16 cellular contexts compared by ENCODE assay signal in the genomic region with DNA sequence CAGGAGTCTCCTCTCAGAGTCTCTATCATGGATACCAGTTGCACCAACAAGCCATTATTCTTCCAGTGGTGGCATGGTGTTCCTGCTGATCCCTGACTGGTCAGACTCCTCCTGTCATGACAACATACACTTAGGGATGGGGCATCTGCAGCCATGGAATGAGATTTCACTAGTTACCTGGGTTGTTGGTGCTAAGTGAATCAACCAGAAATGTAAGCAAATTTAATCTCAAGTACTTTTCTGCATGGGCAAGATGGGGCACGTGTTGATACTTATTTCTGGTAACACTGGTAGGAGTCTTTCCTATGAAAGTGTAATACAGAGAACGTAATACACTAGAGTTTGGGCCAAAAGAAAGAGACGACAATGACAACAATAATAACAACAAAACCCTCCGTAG.
"Had no signal": no experiment of that assay in that cellular context is flagged by ENCODE, and none has a peak within 500 bp of the region (broad histone marks: within the 10 kb centered on the region; RNA-seq: fewer than 3 reads in every experiment).

No MANE protein-coding gene starts in this region.

- H3K36me3 Mint-ChIP-seq: stimulated activated effector memory CD8-positive, alpha-beta T cell treated with anti-CD3 and anti-CD28 coated beads, Interleukin-12 subunit alpha, Interleukin-12 subunit beta, amount 100 ng/mL, for 72 hours had no signal

- DNase-seq: activated CD4-positive, alpha-beta T cell treated with anti-CD3 and anti-CD28 coated beads, Interleukin-2, amount 50 U/mL, for 4 hours; activated naive CD4-positive, alpha-beta T cell treated with anti-CD3 and anti-CD28 coated beads, Interleukin-2, amount 50 U/mL, for 16 hours; activated T-cell treated with anti-CD3 and anti-CD28 coated beads, Interleukin-2, amount 50 U/mL, for 1 hour; effector CD4-positive, alpha-beta T cell; esophagus squamous epithelium; mesendoderm; naive thymus-derived CD8-positive, alpha-beta T cell; pancreas; stimulated activated CD4-positive, alpha-beta T cell treated with anti-CD3 and anti-CD28 coated beads, Interleukin-4, amount 100 ng/mL, for 24 hours; upper lobe of right lung; WERI-Rb-1 had no signal

- FAIRE-seq: pancreas had no signal

- H3K27me3 ChIP-seq: esophagus squamous epithelium, neutrophil, pancreas, upper lobe of right lung had no signal

- H3K36me3 ChIP-seq: esophagus squamous epithelium, neutrophil, pancreas, thoracic aorta, upper lobe of right lung, WERI-Rb-1 had no signal

- H3K27me3 Mint-ChIP-seq: naive thymus-derived CD8-positive, alpha-beta T cell had no signal

- H3K4me3 Mint-ChIP-seq: stimulated activated effector memory CD8-positive, alpha-beta T cell treated with anti-CD3 and anti-CD28 coated beads, Interleukin-12 subunit alpha, Interleukin-12 subunit beta, amount 100 ng/mL, for 72 hours had no signal

- ATAC-seq: naive thymus-derived CD8-positive, alpha-beta T cell; pancreas; sciatic nerve; stimulated activated effector memory CD8-positive, alpha-beta T cell treated with anti-CD3 and anti-CD28 coated beads, Interleukin-12 subunit alpha, Interleukin-12 subunit beta, amount 100 ng/mL, for 72 hours had no signal

- H3K4me3 ChIP-seq: pancreas, smooth muscle cell, thoracic aorta, upper lobe of right lung had no signal
